12 cellular contexts compared by ENCODE assay signal in the genomic region with DNA sequence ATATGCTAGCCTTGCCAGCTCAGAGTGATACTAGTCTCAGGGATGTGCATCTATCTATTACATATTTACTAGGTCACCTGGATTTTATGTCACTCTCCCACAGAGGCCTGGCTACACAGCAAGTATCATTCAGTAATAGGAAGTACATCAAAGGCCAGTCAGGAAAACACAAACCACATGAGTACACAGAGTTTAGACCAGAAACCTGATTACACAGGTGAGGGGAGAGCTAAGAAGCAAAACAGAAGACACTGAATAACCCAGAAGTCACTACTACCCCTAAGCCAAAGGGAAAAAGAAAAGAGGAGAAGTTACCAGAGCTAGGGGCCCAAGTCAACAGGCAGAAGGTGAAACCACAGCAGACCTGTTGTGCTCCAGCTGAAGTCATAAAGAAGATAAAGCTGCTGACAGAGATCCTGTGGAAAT. TPM values are rescaled to one million over a fixed set of nuclear protein-coding genes. Genes with fewer than 3 reads are reported as not detected.
DNase-seq lines count a peak whose midpoint lies in the region; ATAC-seq and TF ChIP-seq lines count a peak whose summit lies in the region.
"Had no signal": no experiment of that assay in that cellular context is flagged by ENCODE, and none has a peak within 500 bp of the region (broad histone marks: within the 10 kb centered on the region; RNA-seq: fewer than 3 reads in every experiment).

No MANE protein-coding gene starts in this region.

- peaks cover 43% of the 10 kb centered on the region for H3K4me1 Mint-ChIP-seq in activated CD8-positive, alpha-beta memory T cell treated with anti-CD3 and anti-CD28 coated beads, Interleukin-2, amount 10 ng/mL, durations not matched to agents 7 days and 5 days
- H3K4me1 Mint-ChIP-seq in activated CD4-positive, alpha-beta memory T cell treated with anti-CD3 and anti-CD28 coated beads, Interleukin-2, amount 10 ng/mL, durations not matched to agents 7 days and 5 days, result peaks cover 42% of the 10 kb centered on the region

- peak overlapping the region; percentile 90 to 96 for H3K27ac ChIP-seq in thoracic aorta

- DNase-seq in activated CD8-positive, alpha-beta memory T cell treated with anti-CD3 and anti-CD28 coated beads, Interleukin-2, amount 10 ng/mL, durations not matched to agents 7 days and 5 days, result no peak
- DNase-seq in activated CD8-positive, alpha-beta memory T cell treated with anti-CD3 and anti-CD28 coated beads for 24 hours, result no peak
- no peak for DNase-seq in activated CD4-positive, alpha-beta memory T cell treated with anti-CD3 and anti-CD28 coated beads, Interleukin-2, amount 10 ng/mL, durations not matched to agents 7 days and 5 days
- DNase-seq in thoracic aorta (ENCODE audit: low spot score) (no peak), NCI-H1417 treated with DMSO at 0.1 percent for 48 hours (lab: John Stamatoyannopoulos, UW) (no peak), hypothalamus (lab: John Stamatoyannopoulos, UW) (no peak)
- DNase-seq in central memory CD4-positive, alpha-beta T cell, result no peak
- DNase-seq: activated CD8-positive, alpha-beta memory T cell treated with anti-CD3 and anti-CD28 coated beads, Interleukin-2, amount 50 U/mL, for 4 hours; foreskin melanocyte had no signal

- POLR2A ChIA-PET in activated CD4-positive, alpha-beta memory T cell treated with anti-CD3 and anti-CD28 coated beads, Interleukin-2, amount 10 ng/mL, durations not matched to agents 7 days and 5 days (lab: Charles Lee), result interaction anchor here (0.9 to 2.1 kb wide), 3 partner anchors 9 to 22 kb away, joined by 3 to 9 read pairs (median 4); partner anchors contain the start of gene LPXN

- peak overlapping the region; percentile 69 for H3K27ac Mint-ChIP-seq in activated CD8-positive, alpha-beta memory T cell treated with anti-CD3 and anti-CD28 coated beads, Interleukin-2, amount 10 ng/mL, durations not matched to agents 7 days and 5 days
- peak overlapping the region; percentile 58 for H3K27ac Mint-ChIP-seq in activated CD4-positive, alpha-beta memory T cell treated with anti-CD3 and anti-CD28 coated beads, Interleukin-2, amount 10 ng/mL, durations not matched to agents 7 days and 5 days

- peak; percentile 36 for ATAC-seq in activated CD8-positive, alpha-beta memory T cell treated with anti-CD3 and anti-CD28 coated beads, Interleukin-2, amount 10 ng/mL, durations not matched to agents 7 days and 5 days
- ATAC-seq in HG02885 (IDR thresholded peaks at IDR 0.05; ENCODE audit: poor library complexity, unreplicated experiment) (peak; percentile 70), thoracic aorta (ENCODE audit: insufficient number of reproducible peaks, low FRiP score, low read depth) (no peak)
- ATAC-seq: HCT116 had no signal

- H3K9me3 Mint-ChIP-seq in activated CD8-positive, alpha-beta memory T cell treated with anti-CD3 and anti-CD28 coated beads, Interleukin-2, amount 10 ng/mL, durations not matched to agents 7 days and 5 days (ENCODE audit: low read depth), result no peaks in the 10 kb centered on the region
- no peaks in the 10 kb centered on the region for H3K9me3 Mint-ChIP-seq in activated CD4-positive, alpha-beta memory T cell treated with anti-CD3 and anti-CD28 coated beads, Interleukin-2, amount 10 ng/mL, durations not matched to agents 7 days and 5 days

- H3K36me3 Mint-ChIP-seq in activated CD8-positive, alpha-beta memory T cell treated with anti-CD3 and anti-CD28 coated beads, Interleukin-2, amount 10 ng/mL, durations not matched to agents 7 days and 5 days, result peaks cover 43% of the 10 kb centered on the region
- peaks cover 39% of the 10 kb centered on the region for H3K36me3 Mint-ChIP-seq in activated CD4-positive, alpha-beta memory T cell treated with anti-CD3 and anti-CD28 coated beads, Interleukin-2, amount 10 ng/mL, durations not matched to agents 7 days and 5 days (ENCODE audit: low read depth)

- no peak overlapping the region for H3K4me3 Mint-ChIP-seq in activated CD8-positive, alpha-beta memory T cell treated with anti-CD3 and anti-CD28 coated beads, Interleukin-2, amount 10 ng/mL, durations not matched to agents 7 days and 5 days
- no peak overlapping the region for H3K4me3 Mint-ChIP-seq in activated CD4-positive, alpha-beta memory T cell treated with anti-CD3 and anti-CD28 coated beads, Interleukin-2, amount 10 ng/mL, durations not matched to agents 7 days and 5 days

- no peaks in the 10 kb centered on the region for H3K27me3 ChIP-seq in thoracic aorta (replicated peaks; ENCODE audit: insufficient read depth)

- CTCF ChIA-PET in activated CD8-positive, alpha-beta memory T cell treated with anti-CD3 and anti-CD28 coated beads, Interleukin-2, amount 10 ng/mL, durations not matched to agents 7 days and 5 days (lab: Charles Lee), result interaction anchor here (1.4 kb wide), 1 partner anchor 67 kb away, joined by 4 read pairs; no protein-coding TSS in a partner anchor
- CTCF ChIA-PET in activated CD4-positive, alpha-beta memory T cell treated with anti-CD3 and anti-CD28 coated beads, Interleukin-2, amount 10 ng/mL, durations not matched to agents 7 days and 5 days (lab: Charles Lee), result interaction anchor here (0.9 kb wide), 1 partner anchor 14 kb away, joined by 3 read pairs; no protein-coding TSS in a partner anchor

- H3K27me3 Mint-ChIP-seq in activated CD8-positive, alpha-beta memory T cell treated with anti-CD3 and anti-CD28 coated beads, Interleukin-2, amount 10 ng/mL, durations not matched to agents 7 days and 5 days, result no peaks in the 10 kb centered on the region
- H3K27me3 Mint-ChIP-seq in activated CD4-positive, alpha-beta memory T cell treated with anti-CD3 and anti-CD28 coated beads, Interleukin-2, amount 10 ng/mL, durations not matched to agents 7 days and 5 days, result no peaks in the 10 kb centered on the region

- H3K36me3 ChIP-seq in thoracic aorta, result no peaks in the 10 kb centered on the region

- no peaks in the 10 kb centered on the region for H3K9me3 ChIP-seq in thoracic aorta

- TF ChIP-seq CTCF in thoracic aorta (IDR thresholded peaks at IDR 0.05), result no peak

- H3K4me3 ChIP-seq in thoracic aorta, result no peak overlapping the region

- peaks cover 46 to 47% of the 10 kb centered on the region in 2 donors for H3K4me1 ChIP-seq in thoracic aorta (ENCODE audit: control insufficient read depth in 1 of 2, low read depth in 2 of 2)

RNA-seq across cellular contexts. Expression of gene LPXN, which starts 13.3 kb away (rescaled TPM):
- 100 to 1,000 TPM; 141 to 225 TPM for total RNA-seq in activated CD8-positive, alpha-beta memory T cell treated with anti-CD3 and anti-CD28 coated beads, Interleukin-2, amount 10 ng/mL, durations not matched to agents 7 days and 5 days
- total RNA-seq in activated CD4-positive, alpha-beta memory T cell treated with anti-CD3 and anti-CD28 coated beads, Interleukin-2, amount 10 ng/mL, durations not matched to agents 7 days and 5 days, result 100 to 1,000 TPM; 137 to 138 TPM
- 10 to 100 TPM; 14.8 to 17.1 TPM for total RNA-seq in thoracic aorta

RNA-seq across cellular contexts. Expression of gene ZFP91, which starts 16.5 kb away (rescaled TPM):
- total RNA-seq in activated CD8-positive, alpha-beta memory T cell treated with anti-CD3 and anti-CD28 coated beads, Interleukin-2, amount 10 ng/mL, durations not matched to agents 7 days and 5 days, result 10 to 100 TPM; 54.8 to 69.7 TPM
- total RNA-seq in activated CD4-positive, alpha-beta memory T cell treated with anti-CD3 and anti-CD28 coated beads, Interleukin-2, amount 10 ng/mL, durations not matched to agents 7 days and 5 days, result 10 to 100 TPM; 53.5 to 55.2 TPM
- total RNA-seq in thoracic aorta, result 10 to 100 TPM; 45.8 to 58.8 TPM

RNA-seq across cellular contexts. Expression of gene OR5B21, which starts 54.5 kb away (rescaled TPM):
- total RNA-seq in activated CD8-positive, alpha-beta memory T cell treated with anti-CD3 and anti-CD28 coated beads, Interleukin-2, amount 10 ng/mL, durations not matched to agents 7 days and 5 days, result under 1 TPM; 0.44 to 0.96 TPM
- under 1 TPM; 0.25 to 0.35 TPM for total RNA-seq in activated CD4-positive, alpha-beta memory T cell treated with anti-CD3 and anti-CD28 coated beads, Interleukin-2, amount 10 ng/mL, durations not matched to agents 7 days and 5 days
- total RNA-seq in thoracic aorta, result not detected
- total RNA-seq: osteoblast had no signal

Comparison
In these comparisons a context has a peak if more than half of its experiments do, and no peak if none do; other contexts are left out.
1. RNA of gene LPXN, which starts 13.3 kb away (total RNA-seq): 141 to 225 TPM in activated CD8-positive, alpha-beta memory T cell treated with anti-CD3 and anti-CD28 coated beads, Interleukin-2, amount 10 ng/mL, durations not matched to agents 7 days and 5 days and 137 to 138 TPM in activated CD4-positive, alpha-beta memory T cell treated with anti-CD3 and anti-CD28 coated beads, Interleukin-2, amount 10 ng/mL, durations not matched to agents 7 days and 5 days; 14.8 to 17.1 TPM in thoracic aorta; every median in the first group is over 4 times any median in the second.